ENCODE assay signal across 8 cellular contexts in genomic region chr12:45543887-45544286, GRCh38.
DNase-seq lines count a peak whose midpoint lies in the region; ATAC-seq and TF ChIP-seq lines count a peak whose summit lies in the region.

No MANE protein-coding gene starts in this region.

- H3K27me3 ChIP-seq in HL-60 (ENCODE audit: insufficient read depth, poor library complexity, severe bottlenecking) (no peaks in the 10 kb centered on the region), gastroesophageal sphincter (no peaks in the 10 kb centered on the region), trophoblast cell (ENCODE audit: insufficient read depth, low read length) (no peaks in the 10 kb centered on the region)

- H3K4me1 Mint-ChIP-seq in activated T-helper 17 cell treated with anti-CD3 and anti-CD28 coated beads, Interleukin-2, amount 50 U/mL, for 72 hours = no peaks in the 10 kb centered on the region

- H2BK12ac ChIP-seq in trophoblast cell (ENCODE audit: low read length) = no peak overlapping the region

- H2BK5ac ChIP-seq in trophoblast cell (ENCODE audit: low read depth, low read length, poor library complexity) = no peak overlapping the region

- H3K4ac ChIP-seq in trophoblast cell (ENCODE audit: low read depth, low read length) = no peak overlapping the region

- H3K18ac ChIP-seq in trophoblast cell (ENCODE audit: low read length) = no peak overlapping the region

- DNase-seq in EH (ENCODE audit: low read depth) (peak; percentile 75), HL-60 (ENCODE audit: low read depth in 1 of 2, low spot score in 1 of 2) (peak; percentile 66 to 77), NOMO-1 treated with dmso at 0.1 percent for 144 hours (lab: John Stamatoyannopoulos, UW; ENCODE audit: unreplicated experiment) (peak; percentile 62), trophoblast cell (peak; percentile 30 to 77), NCI-H345 treated with DMSO at 0.1 percent for 48 hours (lab: John Stamatoyannopoulos, UW; ENCODE audit: unreplicated experiment) (no peak)

- H3K79me2 ChIP-seq in trophoblast cell (ENCODE audit: control insufficient read depth, insufficient read depth, low read length, poor library complexity) = no peaks in the 10 kb centered on the region

- H4K12ac ChIP-seq in trophoblast cell (ENCODE audit: low read depth, low read length) = no peak overlapping the region

- H3K27ac ChIP-seq in HL-60 (replicated peaks) (no peak overlapping the region), gastroesophageal sphincter (no peak overlapping the region), trophoblast cell (ENCODE audit: low read depth, low read length) (no peak overlapping the region)

- H4K91ac ChIP-seq in trophoblast cell (ENCODE audit: low read depth, low read length) = no peak overlapping the region

- no peak overlapping the region for H3K4me2 ChIP-seq in trophoblast cell (ENCODE audit: low read length)

- no peaks in the 10 kb centered on the region for H3K27me3 Mint-ChIP-seq in activated T-helper 17 cell treated with anti-CD3 and anti-CD28 coated beads, Interleukin-2, amount 50 U/mL, for 72 hours

- TF ChIP-seq CTCF in HL-60 (IDR thresholded peaks at IDR 0.05; ENCODE audit: insufficient read depth, low read length) = peak; percentile 82
- TF ChIP-seq CTCF in gastroesophageal sphincter (IDR thresholded peaks at IDR 0.05) = peak; percentile 55 to 72 (median 62)

- 0% methylated on average over 2 of the region's 2 CpGs; no CpG with 5 or more reads in 1 of the 2 donors for WGBS in gastroesophageal sphincter (ENCODE audit: low coverage in 1 of 2), 2 donors
- WGBS in trophoblast cell (ENCODE audit: extremely low coverage, insufficient coverage, insufficient read length) = no CpG with 5 or more reads among the region's 2 CpGs

- H2AK5ac ChIP-seq in trophoblast cell (ENCODE audit: low read length) = no peak overlapping the region

- H3K36me3 ChIP-seq in gastroesophageal sphincter (no peaks in the 10 kb centered on the region), trophoblast cell (ENCODE audit: control insufficient read depth in 1 of 2, insufficient read depth in 2 of 2, low read length in 2 of 2) (no peaks in the 10 kb centered on the region)

- H3K4me3 ChIP-seq in HL-60 (replicated peaks; ENCODE audit: insufficient read depth, low read length) (no peak overlapping the region), gastroesophageal sphincter (no peak overlapping the region), trophoblast cell (ENCODE audit: low read depth, low read length) (no peak overlapping the region)

- H3K27ac Mint-ChIP-seq in activated T-helper 17 cell treated with anti-CD3 and anti-CD28 coated beads, Interleukin-2, amount 50 U/mL, for 72 hours = no peak overlapping the region

- H3K9me3 ChIP-seq in gastroesophageal sphincter (no peaks in the 10 kb centered on the region), trophoblast cell (ENCODE audit: insufficient read depth, low read depth, low read length) (no peaks in the 10 kb centered on the region)

- TF ChIP-seq POLR2A in gastroesophageal sphincter (IDR thresholded peaks at IDR 0.05) = no peak

- no peak overlapping the region for H3K9ac ChIP-seq in trophoblast cell (ENCODE audit: low read length)

- ATAC-seq in GM21367 (IDR thresholded peaks at IDR 0.05; ENCODE audit: unreplicated experiment) (peak; percentile 94), gastroesophageal sphincter (peak; percentile 78)
- peak; percentile 93 for ATAC-seq in activated T-helper 17 cell treated with anti-CD3 and anti-CD28 coated beads, Interleukin-2, amount 50 U/mL, for 72 hours (replicated peaks)

- H3K79me1 ChIP-seq in trophoblast cell (ENCODE audit: low read length) = no peaks in the 10 kb centered on the region

- no peak for TF ChIP-seq EP300 in gastroesophageal sphincter (IDR thresholded peaks at IDR 0.05)

- H4K8ac ChIP-seq in trophoblast cell (ENCODE audit: low read depth, low read length) = no peak overlapping the region

- peaks cover 0 to 4% (median 0%) of the 10 kb centered on the region in 3 donors for H3K4me1 ChIP-seq in gastroesophageal sphincter
- H3K4me1 ChIP-seq in trophoblast cell (ENCODE audit: control insufficient read depth in 1 of 2, insufficient read depth in 2 of 2, low read length in 2 of 2) = no peaks in the 10 kb centered on the region

- H2BK120ac ChIP-seq in trophoblast cell (ENCODE audit: insufficient read depth, low read length, poor library complexity) = no peak overlapping the region

- H3K23ac ChIP-seq in trophoblast cell (ENCODE audit: low read length) = no peak overlapping the region

- no peaks in the 10 kb centered on the region for H3K36me3 Mint-ChIP-seq in activated T-helper 17 cell treated with anti-CD3 and anti-CD28 coated beads, Interleukin-2, amount 50 U/mL, for 72 hours (ENCODE audit: low read depth)

- H2AFZ ChIP-seq in trophoblast cell (ENCODE audit: insufficient read depth, low read length, poor library complexity) = no peak overlapping the region

- no peak overlapping the region for H3K14ac ChIP-seq in trophoblast cell (ENCODE audit: low read length)

- H3K4me3 Mint-ChIP-seq in activated T-helper 17 cell treated with anti-CD3 and anti-CD28 coated beads, Interleukin-2, amount 50 U/mL, for 72 hours = no peak overlapping the region

- H3K9me3 Mint-ChIP-seq in activated T-helper 17 cell treated with anti-CD3 and anti-CD28 coated beads, Interleukin-2, amount 50 U/mL, for 72 hours = no peaks in the 10 kb centered on the region
